In the genomic region with DNA sequence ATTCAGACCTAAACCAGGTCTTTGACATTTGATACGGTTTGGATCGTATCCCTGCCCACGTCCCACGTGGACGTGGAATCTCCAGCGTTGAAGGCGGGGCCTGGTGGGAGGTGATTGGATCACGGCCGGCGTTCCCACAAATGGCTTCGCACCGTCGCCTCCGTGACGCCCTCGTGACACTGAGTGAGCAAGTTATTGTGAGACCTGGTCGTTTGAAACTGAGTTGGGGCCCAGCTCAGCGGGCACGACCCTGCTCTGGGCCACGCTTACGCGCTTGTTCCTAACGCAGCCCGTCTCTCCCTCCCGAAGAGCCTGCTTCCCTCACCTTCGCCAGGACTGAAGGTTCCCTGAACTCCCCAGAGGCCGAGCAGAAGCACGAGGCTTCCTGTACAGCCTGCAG, we compare ENCODE assay signal across 20 cellular contexts.
"Had no signal": no experiment of that assay in that cellular context is flagged by ENCODE, and none has a peak within 500 bp of the region (broad histone marks: within the 10 kb centered on the region; RNA-seq: fewer than 3 reads in every experiment).

No MANE protein-coding gene starts in this region.

- H3K36me3 Mint-ChIP-seq: neural progenitor cell had no signal

- H3K9me3 Mint-ChIP-seq: neural progenitor cell; stimulated activated naive CD8-positive, alpha-beta T cell treated with anti-CD3 and anti-CD28 coated beads, Interleukin-15, Interleukin-2, amounts not matched to agents 100 ng/mL and 50 ng/mL, for 24 hours had no signal

- ATAC-seq: effector memory CD8-positive, alpha-beta T cell; heart right ventricle; naive thymus-derived CD4-positive, alpha-beta T cell; stimulated activated naive B cell treated with anti-CD40 and anti-IgM and Interleukin-4, amounts not matched to agents 10 μg/mL and 1 μg/mL and 100 μg/mL, for 72 hours had no signal

- H3K27ac Mint-ChIP-seq: effector memory CD8-positive, alpha-beta T cell; naive thymus-derived CD4-positive, alpha-beta T cell; nephron; neural progenitor cell; stimulated activated naive B cell treated with anti-CD40 and anti-IgM and Interleukin-4, amounts not matched to agents 10 μg/mL and 1 μg/mL and 100 μg/mL, for 72 hours; stimulated activated naive CD8-positive, alpha-beta T cell treated with anti-CD3 and anti-CD28 coated beads, Interleukin-15, Interleukin-2, amounts not matched to agents 100 ng/mL and 50 ng/mL, for 24 hours had no signal

- DNase-seq: cortex of kidney; effector memory CD8-positive, alpha-beta T cell; erythroblast; esophagus squamous epithelium; foreskin melanocyte; glutamatergic neuron; heart right ventricle; hippocampal formation; kidney glomerular epithelial cell; mesendoderm; midbrain; naive thymus-derived CD4-positive, alpha-beta T cell; nucleus accumbens; sigmoid colon; stimulated activated CD4-positive, alpha-beta T cell treated with anti-CD3 and anti-CD28 coated beads, Interleukin-4, amount 100 ng/mL, for 4 hours; stimulated activated naive B cell treated with anti-CD40 and anti-IgM and Interleukin-4, amounts not matched to agents 10 μg/mL and 1 μg/mL and 100 μg/mL, for 72 hours; upper lobe of left lung had no signal

- H3K27me3 Mint-ChIP-seq: effector memory CD8-positive, alpha-beta T cell; naive thymus-derived CD4-positive, alpha-beta T cell; stimulated activated naive B cell treated with anti-CD40 and anti-IgM and Interleukin-4, amounts not matched to agents 10 μg/mL and 1 μg/mL and 100 μg/mL, for 72 hours; stimulated activated naive CD8-positive, alpha-beta T cell treated with anti-CD3 and anti-CD28 coated beads, Interleukin-15, Interleukin-2, amounts not matched to agents 100 ng/mL and 50 ng/mL, for 24 hours had no signal

- H3K4me3 Mint-ChIP-seq: effector memory CD8-positive, alpha-beta T cell; naive thymus-derived CD4-positive, alpha-beta T cell; nephron; neural progenitor cell; stimulated activated naive B cell treated with anti-CD40 and anti-IgM and Interleukin-4, amounts not matched to agents 10 μg/mL and 1 μg/mL and 100 μg/mL, for 72 hours; stimulated activated naive CD8-positive, alpha-beta T cell treated with anti-CD3 and anti-CD28 coated beads, Interleukin-15, Interleukin-2, amounts not matched to agents 100 ng/mL and 50 ng/mL, for 24 hours had no signal
